In genomic region chr1:7899741-7900140, GRCh38 we compare ENCODE assay signal across 1 cellular context.
TF ChIP-seq lines count a peak whose summit lies in the region.

No MANE protein-coding gene starts in this region.

TF ChIP-seq in K562, 482 proteins besides CTCF, POLR2A, EP300 and RAD21:
- TF ChIP-seq ZNF512 (tag; IDR thresholded peaks at IDR 0.05) (no peak), ZNF77 (CRISPR knock-in tag; IDR thresholded peaks at IDR 0.05) (no peak), PHB2 (IDR thresholded peaks at IDR 0.05; ENCODE audit: low read depth) (no peak), LCOR (CRISPR knock-in tag; IDR thresholded peaks at IDR 0.05) (no peak), ZNF175 (CRISPR knock-in tag; IDR thresholded peaks at IDR 0.05; ENCODE audit: low read depth) (no peak), ELF1 (tag; IDR thresholded peaks at IDR 0.05) (peak; percentile 44), NR2C2 (CRISPR knock-in tag; IDR thresholded peaks at IDR 0.05) (no peak), NR2C2 (tag; IDR thresholded peaks at IDR 0.05) (peak; percentile 29; the same call in 1 of the 2 replicates), GABPA (tag; conservative IDR thresholded peaks at IDR 0.05; ENCODE audit: low read depth) (peak; percentile 54), TCF7L2 (IDR thresholded peaks at IDR 0.05; ENCODE audit: low read depth, low read length) (no peak), NR2F6 (CRISPR knock-in tag; IDR thresholded peaks at IDR 0.05) (no peak), NFATC3 (IDR thresholded peaks at IDR 0.05) (no peak), ZNF318 (IDR thresholded peaks at IDR 0.05; ENCODE audit: borderline replicate concordance in 1 of 2, low read depth in 1 of 2) (no peak), NR2C1 (IDR thresholded peaks at IDR 0.05) (no peak), NR2C1 (tag; IDR thresholded peaks at IDR 0.05) (no peak), RFX7 (CRISPR knock-in tag; IDR thresholded peaks at IDR 0.05) (no peak), MLLT1 (IDR thresholded peaks at IDR 0.05) (no peak), PHF20 (IDR thresholded peaks at IDR 0.05; ENCODE audit: partially characterized antibody) (no peak)
